In the genomic region with DNA sequence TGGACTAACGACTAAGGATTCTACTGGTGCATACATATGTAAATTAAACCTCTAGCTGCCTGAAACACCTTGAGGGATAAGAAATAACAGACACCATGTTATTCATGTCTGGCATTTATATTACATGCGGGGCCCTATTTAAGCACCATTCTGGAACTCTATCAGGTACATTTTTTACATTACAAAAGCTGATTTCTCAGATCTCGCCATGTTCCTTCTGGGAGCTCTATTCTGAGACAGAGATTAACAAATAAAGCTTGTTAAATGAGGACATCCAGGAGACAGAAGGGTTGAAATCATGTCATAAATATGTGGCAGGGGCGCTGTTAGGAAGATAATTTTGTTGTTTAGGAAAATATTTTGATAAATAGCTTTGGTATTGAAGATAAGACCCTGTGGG, we compare ENCODE assay signal across 29 cellular contexts.
"Had no signal": no experiment of that assay in that cellular context is flagged by ENCODE, and none has a peak within 500 bp of the region (broad histone marks: within the 10 kb centered on the region; RNA-seq: fewer than 3 reads in every experiment).

No MANE protein-coding gene starts in this region.

- H3K4me3 ChIP-seq: adrenal gland, ascending aorta, body of pancreas, breast epithelium, cardiac muscle cell had no signal

- H3K36me3 ChIP-seq: adrenal gland, ascending aorta, brain microvascular endothelial cell, breast epithelium, cardiac muscle cell had no signal

- H3K9me3 ChIP-seq: adrenal gland, body of pancreas had no signal

- H3K27me3 ChIP-seq: adrenal gland, ascending aorta, body of pancreas, brain microvascular endothelial cell had no signal

- H3K4me1 ChIP-seq: adrenal gland, ascending aorta, body of pancreas, breast epithelium had no signal

- H3K27ac ChIP-seq: adrenal gland, ascending aorta, body of pancreas, brain microvascular endothelial cell, breast epithelium, cardiac muscle cell had no signal

- DNase-seq: activated effector memory CD4-positive, alpha-beta T cell treated with anti-CD3 and anti-CD28 coated beads, Interleukin-2, amount 50 U/mL, for 16 hours; activated effector memory CD4-positive, alpha-beta T cell treated with Interleukin-2 at 50 U/mL for 16 hours; activated gamma-delta T cell; activated gamma-delta T cell treated with Interleukin-2 at 50 U/mL for 16 hours; activated naive CD4-positive, alpha-beta T cell; activated naive CD4-positive, alpha-beta T cell treated with anti-CD3 and anti-CD28 coated beads for 36 hours; activated naive CD4-positive, alpha-beta T cell treated with anti-CD3 and anti-CD28 coated beads, Interleukin-2, amount 10 ng/mL, durations not matched to agents 7 days and 5 days; activated naive CD4-positive, alpha-beta T cell treated with anti-CD3 and anti-CD28 coated beads, Interleukin-2, amount 50 U/mL, for 16 hours; activated naive CD4-positive, alpha-beta T cell treated with Interleukin-2 at 50 U/mL for 16 hours; activated naive CD8-positive, alpha-beta T cell treated with anti-CD3 and anti-CD28 coated beads for 36 hours; activated naive CD8-positive, alpha-beta T cell treated with anti-CD3 and anti-CD28 coated beads, Interleukin-2, amount 10 ng/mL, durations not matched to agents 7 days and 5 days; activated naive CD8-positive, alpha-beta T cell treated with anti-CD3 and anti-CD28 coated beads, Interleukin-2, amount 50 U/mL, for 24 hours; activated T-cell treated with anti-CD3 and anti-CD28 coated beads, Interleukin-2, amount 50 U/mL, for 1 hour; activated T-cell treated with anti-CD3 and anti-CD28 coated beads, Interleukin-2, amount 50 U/mL, for 24 hours; activated T-cell treated with anti-CD3 and anti-CD28 coated beads, Interleukin-2, amount 50 U/mL, for 4 hours; activated T-cell treated with anti-CD3 and anti-CD28 coated beads, Interleukin-2, amount 50 U/mL, for 48 hours; activated T-cell treated with anti-CD3 and anti-CD28 coated beads, Interleukin-2, amount 50 U/mL, for 72 hours; adrenal gland; amniotic stem cell; anterior cingulate cortex; aorta; body of pancreas; brain microvascular endothelial cell; caudate nucleus; central memory CD4-positive, alpha-beta T cell; cerebellar nuclear complex had no signal
